In the genomic region with DNA sequence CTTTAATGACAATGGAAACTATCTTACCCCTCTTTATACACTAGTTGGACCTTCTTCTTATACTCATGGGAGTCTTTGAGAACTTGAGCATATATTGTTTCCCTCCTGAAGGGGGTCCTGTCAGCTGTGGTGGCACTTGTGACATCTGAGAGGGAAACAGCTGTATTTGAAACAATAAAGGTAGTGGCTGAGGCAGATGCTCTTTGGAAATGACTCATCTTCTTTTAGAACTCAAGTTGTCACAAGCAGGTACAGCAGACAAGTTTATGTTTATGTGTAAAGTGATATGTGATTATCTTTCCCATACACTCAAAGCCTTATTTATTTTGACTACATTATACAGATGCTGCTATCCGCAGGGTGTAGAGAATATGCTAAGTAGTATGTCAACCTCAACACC, we compare ENCODE assay signal across 20 cellular contexts.
A peak's percentile ranks its signal among the peaks of the same experiment; 100 is the strongest.
DNase-seq lines count a peak whose midpoint lies in the region; ATAC-seq and TF ChIP-seq lines count a peak whose summit lies in the region.
"Had no signal": no experiment of that assay in that cellular context is flagged by ENCODE, and none has a peak within 500 bp of the region (broad histone marks: within the 10 kb centered on the region; RNA-seq: fewer than 3 reads in every experiment).

No MANE protein-coding gene starts in this region.

- no peak overlapping the region for H3K27ac ChIP-seq in upper lobe of right lung
- H3K27ac ChIP-seq: BLaER1, SK-N-MC had no signal

- H3K36me3 ChIP-seq in GM06990 (ENCODE audit: control insufficient read depth, insufficient read depth, low read length) (no peaks in the 10 kb centered on the region), upper lobe of right lung (no peaks in the 10 kb centered on the region)
- H3K36me3 ChIP-seq: BLaER1 had no signal

- no peak for TF ChIP-seq CTCF in GM06990 (IDR thresholded peaks at IDR 0.05; ENCODE audit: insufficient read depth, low read length, poor library complexity, severe bottlenecking)
- TF ChIP-seq CTCF in upper lobe of right lung (IDR thresholded peaks at IDR 0.05): no peak

- ATAC-seq in GM18511 (IDR thresholded peaks at IDR 0.05; ENCODE audit: unreplicated experiment) (peak; percentile 52), GM21786 (IDR thresholded peaks at IDR 0.05; ENCODE audit: unreplicated experiment) (peak; percentile 36), HG03520 (IDR thresholded peaks at IDR 0.05; ENCODE audit: unreplicated experiment) (peak; percentile 65), upper lobe of right lung (no peak), HG03378 (IDR thresholded peaks at IDR 0.05; ENCODE audit: unreplicated experiment) (no peak)
- ATAC-seq: HepG2 had no signal

- no peaks in the 10 kb centered on the region for H3K9me3 ChIP-seq in upper lobe of right lung
- H3K9me3 ChIP-seq: BLaER1 had no signal

- no peaks in the 10 kb centered on the region for H3K27me3 ChIP-seq in GM06990 (replicated peaks; ENCODE audit: control insufficient read depth, insufficient read depth, low read length)
- H3K27me3 ChIP-seq in upper lobe of right lung: no peaks in the 10 kb centered on the region
- H3K27me3 ChIP-seq: BLaER1 had no signal

- H3K4me3 ChIP-seq in GM06990 (replicated peaks; ENCODE audit: low read depth, low read length): no peak overlapping the region
- no peak overlapping the region for H3K4me3 ChIP-seq in upper lobe of right lung
- H3K4me3 ChIP-seq: BLaER1, SK-N-MC had no signal

- DNase-seq in GM06990 (ENCODE audit: extremely low read depth, insufficient read length): peak; percentile 40
- no peak for DNase-seq in upper lobe of right lung
- no peak for DNase-seq in NCI-H1436 treated with DMSO at 0.1 percent for 48 hours (lab: John Stamatoyannopoulos, UW)
- DNase-seq in HK-2 (ENCODE audit: unreplicated experiment): no peak
- DNase-seq: Calu3; CD4-positive, alpha-beta memory T cell; KG1; NCI-H1417 treated with DMSO at 0.1 percent for 48 hours; NCI-H2029; NCI-H446 treated with DMSO at 0.1 percent for 48 hours; NCI-H774; OCI-M1; SHP77 had no signal

- H3K4me1 ChIP-seq in upper lobe of right lung: no peaks in the 10 kb centered on the region
- H3K4me1 ChIP-seq: BLaER1 had no signal

- intact Hi-C loops in upper lobe of right lung (cut with DNase I): no loop called here

Comparison
In these comparisons a context has a peak if more than half of its experiments do, and no peak if none do; other contexts are left out.
1. ATAC-seq: peak in GM18511 (single experiment), GM21786 (single experiment) and HG03520 (single experiment); none in upper lobe of right lung (single experiment) and HG03378 (single experiment).